8 cellular contexts compared by ENCODE assay signal in the genomic region with DNA sequence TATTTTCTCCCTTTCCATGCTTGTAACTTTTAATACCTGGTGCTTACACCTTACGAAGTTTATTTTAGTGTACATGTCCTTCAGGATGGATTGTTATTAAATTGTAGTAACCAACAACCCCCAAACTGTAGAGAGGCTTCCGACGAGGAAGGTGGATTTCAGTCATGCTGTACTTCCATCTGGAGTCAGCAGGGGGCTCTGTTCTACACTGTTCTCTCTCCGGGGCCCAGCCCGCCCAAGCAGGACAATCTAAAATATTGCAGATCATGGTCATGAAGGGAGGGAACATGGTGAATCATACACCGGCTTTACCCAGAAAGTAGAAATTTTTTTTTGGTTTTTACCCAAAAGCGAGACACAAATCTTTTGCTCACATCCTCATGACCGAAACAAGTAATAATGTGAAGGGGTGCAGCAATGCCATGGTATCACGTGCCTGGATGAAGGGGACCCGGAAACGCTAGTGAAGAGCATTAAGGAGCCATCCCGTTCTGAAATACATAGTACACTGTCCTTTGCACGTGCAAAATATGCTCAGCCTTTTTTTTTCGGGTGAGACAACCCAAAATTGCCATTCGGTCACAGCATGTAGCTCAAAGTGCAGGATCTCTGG.
A peak's percentile ranks its signal among the peaks of the same experiment; 100 is the strongest.
DNase-seq lines count a peak whose midpoint lies in the region; ATAC-seq, FAIRE-seq and TF ChIP-seq lines count a peak whose summit lies in the region.

No MANE protein-coding gene starts in this region.

- FAIRE-seq in endometrium (lab: Jason Lieb, UNC): peak; percentile 73

- no peaks in the 10 kb centered on the region for H3K4me1 Mint-ChIP-seq in activated CD8-positive, alpha-beta T cell treated with anti-CD3 and anti-CD28 coated beads for 36 hours (ENCODE audit: low read depth)
- H3K4me1 Mint-ChIP-seq in mesothelial cell of epicardium: peaks cover 2% of the 10 kb centered on the region

- POLR2A ChIA-PET in activated CD8-positive, alpha-beta T cell treated with anti-CD3 and anti-CD28 coated beads for 36 hours (lab: Charles Lee): no interaction called here

- peak; percentile 87 for TF ChIP-seq CTCF in 22Rv1 (IDR thresholded peaks at IDR 0.05)
- peak; percentile 78 for TF ChIP-seq CTCF in activated CD8-positive, alpha-beta T cell treated with anti-CD3 and anti-CD28 coated beads for 36 hours (IDR thresholded peaks at IDR 0.05)
- peak; percentile 78 for TF ChIP-seq CTCF in mesothelial cell of epicardium (IDR thresholded peaks at IDR 0.05; ENCODE audit: unreplicated experiment)

- H3K27ac Mint-ChIP-seq in activated CD8-positive, alpha-beta T cell treated with anti-CD3 and anti-CD28 coated beads for 36 hours: no peak overlapping the region
- no peak overlapping the region for H3K27ac Mint-ChIP-seq in mesothelial cell of epicardium

- DNase-seq in NCI-H2227 (lab: John Stamatoyannopoulos, UW; ENCODE audit: unreplicated experiment) (peak; percentile 58), mesothelial cell of epicardium (ENCODE audit: low spot score in 2 of 2, unreplicated experiment in 2 of 2) (peak; percentile 35 to 72)
- peak; percentile 74 for DNase-seq in activated CD8-positive, alpha-beta T cell treated with anti-CD3 and anti-CD28 coated beads for 36 hours
- peak; percentile 27 to 30 for DNase-seq in stimulated activated CD8-positive, alpha-beta memory T cell treated with anti-CD3 and anti-CD28 coated beads, Interleukin-2, amount 100 ng/mL, for 48 hours (ENCODE audit: low read depth in 2 of 2)

- no peaks in the 10 kb centered on the region for H3K9me3 Mint-ChIP-seq in activated CD8-positive, alpha-beta T cell treated with anti-CD3 and anti-CD28 coated beads for 36 hours
- H3K9me3 Mint-ChIP-seq in mesothelial cell of epicardium: peaks cover 15% of the 10 kb centered on the region

- intact Hi-C loops in activated CD8-positive, alpha-beta T cell treated with anti-CD3 and anti-CD28 coated beads for 36 hours (cut with micrococcal nuclease): loop anchor here (2.0 kb wide), 1 partner anchor 887 kb away; no protein-coding TSS in a partner anchor

- no peak overlapping the region for H3K4me3 Mint-ChIP-seq in activated CD8-positive, alpha-beta T cell treated with anti-CD3 and anti-CD28 coated beads for 36 hours
- no peak overlapping the region for H3K4me3 Mint-ChIP-seq in mesothelial cell of epicardium

- no peak overlapping the region for H3K27ac ChIP-seq in 22Rv1

- peak; percentile 91 for ATAC-seq in GM18498 (IDR thresholded peaks at IDR 0.05; ENCODE audit: unreplicated experiment)
- peak; percentile 92 for ATAC-seq in HG02885 (IDR thresholded peaks at IDR 0.05; ENCODE audit: poor library complexity, unreplicated experiment)
- ATAC-seq in activated CD8-positive, alpha-beta T cell treated with anti-CD3 and anti-CD28 coated beads for 36 hours: peak; percentile 87

- no peaks in the 10 kb centered on the region for H3K36me3 Mint-ChIP-seq in activated CD8-positive, alpha-beta T cell treated with anti-CD3 and anti-CD28 coated beads for 36 hours (ENCODE audit: low read depth)
- H3K36me3 Mint-ChIP-seq in mesothelial cell of epicardium: no peaks in the 10 kb centered on the region

- CTCF ChIA-PET in activated CD8-positive, alpha-beta T cell treated with anti-CD3 and anti-CD28 coated beads for 36 hours (lab: Charles Lee): interaction anchor here (1.1 kb wide), 1 partner anchor 13 kb away, joined by 4 read pairs; no protein-coding TSS in a partner anchor

- peaks cover 5% of the 10 kb centered on the region for H3K27me3 Mint-ChIP-seq in activated CD8-positive, alpha-beta T cell treated with anti-CD3 and anti-CD28 coated beads for 36 hours
- peaks cover 35% of the 10 kb centered on the region for H3K27me3 Mint-ChIP-seq in mesothelial cell of epicardium (ENCODE audit: low read depth)
